Comparison of ENCODE assay signal across 1 cellular context in the genomic region with DNA sequence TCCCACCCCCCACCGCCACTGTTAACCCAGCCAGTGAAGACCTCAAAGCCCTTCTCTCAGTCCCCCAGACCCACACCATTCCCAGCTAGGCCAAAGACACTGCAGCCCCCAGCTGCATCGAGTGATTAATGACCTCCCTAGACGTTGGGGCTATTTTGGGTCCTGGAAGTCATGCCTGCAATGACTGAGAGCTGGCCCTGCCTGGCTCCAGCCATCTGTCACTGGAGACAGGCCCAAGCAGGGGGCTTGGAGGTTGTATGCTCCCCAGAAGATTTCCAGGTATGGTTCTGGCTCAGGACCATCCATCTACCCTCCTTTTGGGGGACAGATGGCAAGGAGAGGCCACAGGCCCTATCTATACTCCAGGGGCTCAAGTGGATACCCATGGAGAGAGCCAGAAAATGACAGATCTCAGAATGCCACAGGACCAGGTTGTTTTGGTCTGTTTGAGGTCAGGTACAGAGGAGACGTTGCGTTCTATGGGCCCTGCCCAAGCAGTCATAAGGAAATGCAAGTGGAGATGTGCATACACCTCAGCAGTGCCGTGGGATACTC.
TF ChIP-seq lines count a peak whose summit lies in the region.

No MANE protein-coding gene starts in this region.

TF ChIP-seq in K562, 482 proteins besides CTCF, POLR2A, EP300 and RAD21:
- TF ChIP-seq NFE2 (IDR thresholded peaks at IDR 0.05; ENCODE audit: low read depth), result no peak
- no peak for TF ChIP-seq MEF2A (IDR thresholded peaks at IDR 0.05; ENCODE audit: control insufficient read depth, low read depth, low read length)
- no peak for TF ChIP-seq RBFOX2 (IDR thresholded peaks at IDR 0.05; ENCODE audit: low read depth, low read length)
- TF ChIP-seq SOX6 (IDR thresholded peaks at IDR 0.05), result no peak
- TF ChIP-seq POLR2B (IDR thresholded peaks at IDR 0.05; ENCODE audit: low read depth, partially characterized antibody), result no peak
- no peak for TF ChIP-seq ZNF143 (CRISPR knock-in tag; IDR thresholded peaks at IDR 0.05)
- TF ChIP-seq, protein P1, sequence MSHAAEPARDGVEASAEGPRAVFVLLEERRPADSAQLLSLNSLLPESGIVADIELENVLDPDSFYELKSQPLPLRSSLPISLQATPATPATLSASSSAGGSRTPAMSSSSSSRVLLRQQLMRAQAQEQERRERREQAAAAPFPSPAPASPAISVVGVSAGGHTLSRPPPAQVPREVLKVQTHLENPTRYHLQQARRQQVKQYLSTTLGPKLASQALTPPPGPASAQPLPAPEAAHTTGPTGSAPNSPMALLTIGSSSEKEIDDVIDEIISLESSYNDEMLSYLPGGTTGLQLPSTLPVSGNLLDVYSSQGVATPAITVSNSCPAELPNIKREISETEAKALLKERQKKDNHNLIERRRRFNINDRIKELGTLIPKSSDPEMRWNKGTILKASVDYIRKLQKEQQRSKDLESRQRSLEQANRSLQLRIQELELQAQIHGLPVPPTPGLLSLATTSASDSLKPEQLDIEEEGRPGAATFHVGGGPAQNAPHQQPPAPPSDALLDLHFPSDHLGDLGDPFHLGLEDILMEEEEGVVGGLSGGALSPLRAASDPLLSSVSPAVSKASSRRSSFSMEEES (CRISPR knock-in tag; IDR thresholded peaks at IDR 0.05), result no peak
- no peak for TF ChIP-seq ZZZ3 (IDR thresholded peaks at IDR 0.05)
- TF ChIP-seq GABPA (tag; conservative IDR thresholded peaks at IDR 0.05; ENCODE audit: low read depth), result no peak
- TF ChIP-seq MYBL2 (IDR thresholded peaks at IDR 0.05; ENCODE audit: low read depth), result no peak
- TF ChIP-seq MYBL2 (CRISPR knock-in tag; IDR thresholded peaks at IDR 0.05; ENCODE audit: borderline replicate concordance), result no peak
- TF ChIP-seq ZNF785 (CRISPR knock-in tag; IDR thresholded peaks at IDR 0.05), result no peak
- TF ChIP-seq, protein P2, sequence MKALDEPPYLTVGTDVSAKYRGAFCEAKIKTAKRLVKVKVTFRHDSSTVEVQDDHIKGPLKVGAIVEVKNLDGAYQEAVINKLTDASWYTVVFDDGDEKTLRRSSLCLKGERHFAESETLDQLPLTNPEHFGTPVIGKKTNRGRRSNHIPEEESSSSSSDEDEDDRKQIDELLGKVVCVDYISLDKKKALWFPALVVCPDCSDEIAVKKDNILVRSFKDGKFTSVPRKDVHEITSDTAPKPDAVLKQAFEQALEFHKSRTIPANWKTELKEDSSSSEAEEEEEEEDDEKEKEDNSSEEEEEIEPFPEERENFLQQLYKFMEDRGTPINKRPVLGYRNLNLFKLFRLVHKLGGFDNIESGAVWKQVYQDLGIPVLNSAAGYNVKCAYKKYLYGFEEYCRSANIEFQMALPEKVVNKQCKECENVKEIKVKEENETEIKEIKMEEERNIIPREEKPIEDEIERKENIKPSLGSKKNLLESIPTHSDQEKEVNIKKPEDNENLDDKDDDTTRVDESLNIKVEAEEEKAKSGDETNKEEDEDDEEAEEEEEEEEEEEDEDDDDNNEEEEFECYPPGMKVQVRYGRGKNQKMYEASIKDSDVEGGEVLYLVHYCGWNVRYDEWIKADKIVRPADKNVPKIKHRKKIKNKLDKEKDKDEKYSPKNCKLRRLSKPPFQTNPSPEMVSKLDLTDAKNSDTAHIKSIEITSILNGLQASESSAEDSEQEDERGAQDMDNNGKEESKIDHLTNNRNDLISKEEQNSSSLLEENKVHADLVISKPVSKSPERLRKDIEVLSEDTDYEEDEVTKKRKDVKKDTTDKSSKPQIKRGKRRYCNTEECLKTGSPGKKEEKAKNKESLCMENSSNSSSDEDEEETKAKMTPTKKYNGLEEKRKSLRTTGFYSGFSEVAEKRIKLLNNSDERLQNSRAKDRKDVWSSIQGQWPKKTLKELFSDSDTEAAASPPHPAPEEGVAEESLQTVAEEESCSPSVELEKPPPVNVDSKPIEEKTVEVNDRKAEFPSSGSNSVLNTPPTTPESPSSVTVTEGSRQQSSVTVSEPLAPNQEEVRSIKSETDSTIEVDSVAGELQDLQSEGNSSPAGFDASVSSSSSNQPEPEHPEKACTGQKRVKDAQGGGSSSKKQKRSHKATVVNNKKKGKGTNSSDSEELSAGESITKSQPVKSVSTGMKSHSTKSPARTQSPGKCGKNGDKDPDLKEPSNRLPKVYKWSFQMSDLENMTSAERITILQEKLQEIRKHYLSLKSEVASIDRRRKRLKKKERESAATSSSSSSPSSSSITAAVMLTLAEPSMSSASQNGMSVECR (CRISPR knock-in tag; IDR thresholded peaks at IDR 0.05), result no peak
- no peak for TF ChIP-seq ZNF431 (CRISPR knock-in tag; IDR thresholded peaks at IDR 0.05)
- TF ChIP-seq ZNF436 (CRISPR knock-in tag; IDR thresholded peaks at IDR 0.05), result no peak
- no peak for TF ChIP-seq POLR3G (IDR thresholded peaks at IDR 0.05; ENCODE audit: extremely low read depth, insufficient read length, insufficient replicate concordance)
- no peak for TF ChIP-seq POLR3A (IDR thresholded peaks at IDR 0.05; ENCODE audit: borderline replicate concordance, extremely low read depth, insufficient read depth, insufficient read length)
- no peak for TF ChIP-seq SMARCA4 (IDR thresholded peaks at IDR 0.05)
